ENCODE assay signal across 20 cellular contexts in genomic region chr10:17785276-17785935, GRCh38. TPM values are rescaled to one million over a fixed set of nuclear protein-coding genes. Genes with fewer than 3 reads are reported as not detected.
DNase-seq lines count a peak whose midpoint lies in the region; ATAC-seq and TF ChIP-seq lines count a peak whose summit lies in the region.
"Had no signal": no experiment of that assay in that cellular context is flagged by ENCODE, and none has a peak within 500 bp of the region (broad histone marks: within the 10 kb centered on the region; RNA-seq: fewer than 3 reads in every experiment).

No MANE protein-coding gene starts in this region.

- intact Hi-C loops in left ventricle myocardium superior (cut with micrococcal nuclease), result no loop called here
- intact Hi-C loops in sigmoid colon (cut with DNase I), result no loop called here
- intact Hi-C loops in aorta (cut with DNase I), result no loop called here

- H4K20me1 ChIP-seq in GM23248 (ENCODE audit: insufficient read depth), result no peaks in the 10 kb centered on the region

- in situ Hi-C loops in GM23248 (cut with MboI), result no loop called here

- WGBS in GM23248 (ENCODE audit: low coverage in 1 of 2, low lambda C conversion rate in 2 of 2, missing lambda C conversion rate in 2 of 2), 2 experiments, result 92 to 93% methylated on average over 5 of the region's 5 CpGs
- whole genome bisulfite sequencing in sigmoid colon, 2 donors, result 72 to 91% methylated on average over 5 of the region's 5 CpGs
- WGBS in aorta, 2 donors, result 69 to 83% methylated on average over 5 of the region's 5 CpGs

- H3K4me3 ChIP-seq in GM23248 (no peak overlapping the region), SJSA1 (no peak overlapping the region), sigmoid colon (no peak overlapping the region), aorta (ENCODE audit: low read length in 2 of 2) (no peak overlapping the region), MG63 (no peak overlapping the region)
- H3K4me3 ChIP-seq: coronary artery, uterus had no signal

- H3K9ac ChIP-seq in GM23248, result no peak overlapping the region

- peak overlapping the region; percentile 41 for H3K4me2 ChIP-seq in GM23248 (ENCODE audit: unreplicated experiment)

- H3K36me3 Mint-ChIP-seq in natural killer cell treated with Interleukin-12 subunit alpha and Interleukin-12 subunit beta and Interleukin-15 and Interleukin-18, amount 100 ng/mL, for 72 hours, result no peaks in the 10 kb centered on the region
- H3K36me3 Mint-ChIP-seq: activated naive CD8-positive, alpha-beta T cell treated with anti-CD3 and anti-CD28 coated beads for 36 hours; CD4-positive, CD25-positive, alpha-beta regulatory T cell; mesothelial cell of epicardium; stimulated activated effector memory CD8-positive, alpha-beta T cell treated with anti-CD3 and anti-CD28 coated beads, Interleukin-12 subunit alpha, Interleukin-12 subunit beta, amount 100 ng/mL, for 72 hours had no signal

- H3K4me3 Mint-ChIP-seq in natural killer cell treated with Interleukin-12 subunit alpha and Interleukin-12 subunit beta and Interleukin-15 and Interleukin-18, amount 100 ng/mL, for 72 hours, result no peak overlapping the region
- H3K4me3 Mint-ChIP-seq: activated naive CD8-positive, alpha-beta T cell treated with anti-CD3 and anti-CD28 coated beads for 36 hours; CD4-positive, CD25-positive, alpha-beta regulatory T cell; mesothelial cell of epicardium; stimulated activated effector memory CD8-positive, alpha-beta T cell treated with anti-CD3 and anti-CD28 coated beads, Interleukin-12 subunit alpha, Interleukin-12 subunit beta, amount 100 ng/mL, for 72 hours had no signal

- H3K27me3 ChIP-seq in GM23248 (replicated peaks; ENCODE audit: insufficient read depth), result no peaks in the 10 kb centered on the region
- no peaks in the 10 kb centered on the region for H3K27me3 ChIP-seq in SJSA1 (replicated peaks)
- H3K27me3 ChIP-seq in sigmoid colon, result no peaks in the 10 kb centered on the region
- H3K27me3 ChIP-seq in aorta (ENCODE audit: control insufficient read depth in 1 of 2, insufficient read depth in 2 of 2, low read length in 1 of 2), result no peaks in the 10 kb centered on the region
- no peaks in the 10 kb centered on the region for H3K27me3 ChIP-seq in MG63
- H3K27me3 ChIP-seq: uterus had no signal

- no peaks in the 10 kb centered on the region for H3K36me3 ChIP-seq in GM23248 (ENCODE audit: low read depth)
- no peaks in the 10 kb centered on the region for H3K36me3 ChIP-seq in SJSA1
- no peaks in the 10 kb centered on the region for H3K36me3 ChIP-seq in sigmoid colon
- H3K36me3 ChIP-seq in aorta (ENCODE audit: control insufficient read depth in 1 of 2, insufficient read depth in 2 of 2, low read length in 1 of 2), result no peaks in the 10 kb centered on the region
- H3K36me3 ChIP-seq in MG63, result no peaks in the 10 kb centered on the region
- H3K36me3 ChIP-seq: uterus had no signal

- H3K79me2 ChIP-seq in GM23248 (ENCODE audit: insufficient read depth), result no peaks in the 10 kb centered on the region

- no peaks in the 10 kb centered on the region for H3K9me3 Mint-ChIP-seq in natural killer cell treated with Interleukin-12 subunit alpha and Interleukin-12 subunit beta and Interleukin-15 and Interleukin-18, amount 100 ng/mL, for 72 hours
- H3K9me3 Mint-ChIP-seq: activated naive CD8-positive, alpha-beta T cell treated with anti-CD3 and anti-CD28 coated beads for 36 hours; CD4-positive, CD25-positive, alpha-beta regulatory T cell; mesothelial cell of epicardium; stimulated activated effector memory CD8-positive, alpha-beta T cell treated with anti-CD3 and anti-CD28 coated beads, Interleukin-12 subunit alpha, Interleukin-12 subunit beta, amount 100 ng/mL, for 72 hours had no signal

- DNase-seq in GM23248 (peak; percentile 4), SJSA1 (ENCODE audit: low read depth in 1 of 2, low spot score in 2 of 2) (no peak), left ventricle myocardium superior (no peak), sigmoid colon (peak; percentile 73), aorta (no peak), MG63 (no peak)
- no peak for DNase-seq in central memory CD4-positive, alpha-beta T cell
- DNase-seq in natural killer cell treated with Interleukin-12 subunit alpha and Interleukin-12 subunit beta and Interleukin-15 and Interleukin-18, amount 100 ng/mL, for 72 hours (ENCODE audit: low spot score), result no peak
- DNase-seq: activated CD4-positive, alpha-beta T cell treated with anti-CD3 and anti-CD28 coated beads for 48 hours; activated naive CD8-positive, alpha-beta T cell treated with anti-CD3 and anti-CD28 coated beads for 36 hours; CD4-positive, CD25-positive, alpha-beta regulatory T cell; NCI-H1092; NCI-H510A; stimulated activated CD4-positive, alpha-beta T cell treated with anti-CD3 and anti-CD28 coated beads, Interleukin-4, amount 100 ng/mL, for 1 hour; uterus had no signal

- peaks cover 0 to 5% of the 10 kb centered on the region in 2 donors for H3K4me1 Mint-ChIP-seq in natural killer cell treated with Interleukin-12 subunit alpha and Interleukin-12 subunit beta and Interleukin-15 and Interleukin-18, amount 100 ng/mL, for 72 hours (ENCODE audit: low read depth in 2 of 2)
- H3K4me1 Mint-ChIP-seq: stimulated activated effector memory CD8-positive, alpha-beta T cell treated with anti-CD3 and anti-CD28 coated beads, Interleukin-12 subunit alpha, Interleukin-12 subunit beta, amount 100 ng/mL, for 72 hours had no signal

- peak overlapping the region; percentile 56 for H3K27ac ChIP-seq in GM23248
- peak overlapping the region; percentile 50 for H3K27ac ChIP-seq in SJSA1
- H3K27ac ChIP-seq in sigmoid colon, result peak overlapping the region in 2 of 4 donors; percentile 44 to 46
- no peak overlapping the region for H3K27ac ChIP-seq in aorta (ENCODE audit: low read depth in 1 of 2, low read length in 2 of 2)
- H3K27ac ChIP-seq: uterus had no signal

- peaks cover 39% of the 10 kb centered on the region for H3F3A ChIP-seq in GM23248 (ENCODE audit: insufficient read depth)

- TF ChIP-seq POLR2A in sigmoid colon (IDR thresholded peaks at IDR 0.05), result no peak

- ATAC-seq in left ventricle myocardium superior, result peak; percentile 74
- ATAC-seq in aorta (ENCODE audit: low FRiP score), result no peak
- no peak for ATAC-seq in natural killer cell treated with Interleukin-12 subunit alpha and Interleukin-12 subunit beta and Interleukin-15 and Interleukin-18, amount 100 ng/mL, for 72 hours
- ATAC-seq: stimulated activated effector memory CD8-positive, alpha-beta T cell treated with anti-CD3 and anti-CD28 coated beads, Interleukin-12 subunit alpha, Interleukin-12 subunit beta, amount 100 ng/mL, for 72 hours had no signal

- no peak overlapping the region for H3K27ac Mint-ChIP-seq in natural killer cell treated with Interleukin-12 subunit alpha and Interleukin-12 subunit beta and Interleukin-15 and Interleukin-18, amount 100 ng/mL, for 72 hours
- H3K27ac Mint-ChIP-seq: activated naive CD8-positive, alpha-beta T cell treated with anti-CD3 and anti-CD28 coated beads for 36 hours; CD4-positive, CD25-positive, alpha-beta regulatory T cell; mesothelial cell of epicardium; progenitor cell of endocrine pancreas; stimulated activated effector memory CD8-positive, alpha-beta T cell treated with anti-CD3 and anti-CD28 coated beads, Interleukin-12 subunit alpha, Interleukin-12 subunit beta, amount 100 ng/mL, for 72 hours had no signal

- no peak for TF ChIP-seq CTCF in sigmoid colon (IDR thresholded peaks at IDR 0.05)

- H2AFZ ChIP-seq in GM23248, result no peak overlapping the region

- H3K4me1 ChIP-seq in GM23248 (ENCODE audit: insufficient read depth), result peaks cover 47% of the 10 kb centered on the region
- peaks cover 57% of the 10 kb centered on the region for H3K4me1 ChIP-seq in SJSA1 (replicated peaks)
- peaks cover 0 to 20% (median 15%) of the 10 kb centered on the region in 4 donors for H3K4me1 ChIP-seq in sigmoid colon
- no peaks in the 10 kb centered on the region for H3K4me1 ChIP-seq in aorta (ENCODE audit: control insufficient read depth in 1 of 2, insufficient read depth in 2 of 2, low read length in 2 of 2)
- H3K4me1 ChIP-seq: uterus had no signal

- H3K9me3 ChIP-seq in GM23248 (ENCODE audit: low read depth), result no peaks in the 10 kb centered on the region
- H3K9me3 ChIP-seq in SJSA1 (replicated peaks), result no peaks in the 10 kb centered on the region
- no peaks in the 10 kb centered on the region for H3K9me3 ChIP-seq in sigmoid colon
- H3K9me3 ChIP-seq in aorta (ENCODE audit: control insufficient read depth, low read length), result no peaks in the 10 kb centered on the region
- H3K9me3 ChIP-seq in MG63, result no peaks in the 10 kb centered on the region
- H3K9me3 ChIP-seq: uterus had no signal

- peaks cover 0 to 7% of the 10 kb centered on the region in 2 donors for H3K27me3 Mint-ChIP-seq in natural killer cell treated with Interleukin-12 subunit alpha and Interleukin-12 subunit beta and Interleukin-15 and Interleukin-18, amount 100 ng/mL, for 72 hours
- H3K27me3 Mint-ChIP-seq: activated naive CD8-positive, alpha-beta T cell treated with anti-CD3 and anti-CD28 coated beads for 36 hours; CD4-positive, CD25-positive, alpha-beta regulatory T cell had no signal

- no peaks in the 10 kb centered on the region for H3K9me2 ChIP-seq in GM23248 (ENCODE audit: insufficient read depth)

- TF ChIP-seq EP300 in sigmoid colon (IDR thresholded peaks at IDR 0.05), result no peak

RNA-seq across cellular contexts. Expression of gene MRC1, which starts 23.7 kb away (rescaled TPM):
- total RNA-seq in GM23248 (2014; rRNA removed; shearing (Covaris generic)), result not detected in 2 replicates
- not detected in 2 replicates for polyA plus RNA-seq in GM23248 (2016; fragmentation: Nextera tagmentation; extraction: Ambion mirVana)
- total RNA-seq in SJSA1 (2014; rRNA removed; shearing (Covaris generic)), result not detected in 2 replicates
- 26.7 TPM for total RNA-seq in left ventricle myocardium superior
- total RNA-seq in sigmoid colon, result 10 to 100 TPM; 18.8 to 71.7 (median 44.4) TPM
- polyA plus RNA-seq in sigmoid colon, result 10 to 100 TPM in 1 of 3 donors, 1 to 10 TPM in 2; 5.4 to 28.0 (median 8.8) TPM
- total RNA-seq in aorta, result 10 to 100 TPM; 58.3 to 73.9 TPM
- 10 to 100 TPM in 1 of 2 donors, 1 to 10 TPM in 1; 4.0 to 29.3 TPM for polyA plus RNA-seq in aorta
- not detected for total RNA-seq in natural killer cell treated with Interleukin-12 subunit alpha and Interleukin-12 subunit beta and Interleukin-15 and Interleukin-18, amount 100 ng/mL, for 72 hours
- not detected in 2 replicates for total RNA-seq in MG63 (2014; rRNA removed; shearing (Covaris generic); ENCODE audit: low replicate concordance)
- total RNA-seq: mesothelial cell of epicardium; progenitor cell of endocrine pancreas; T-helper 2 cell treated with Interferon-gamma antibody and Interleukin-4, amounts not matched to agents 100 ng/mL and 5 ng/mL, for 36 hours had no signal

RNA-seq across cellular contexts. Expression of gene TMEM236, which starts 33.4 kb away (rescaled TPM):
- total RNA-seq in GM23248 (2014; rRNA removed; shearing (Covaris generic)), result 0.11 and 0.13 TPM in 2 replicates
- polyA plus RNA-seq in GM23248 (2016; fragmentation: Nextera tagmentation; extraction: Ambion mirVana) (not detected in 2 replicates), sigmoid colon (10 to 100 TPM in 1 of 3 donors, 1 to 10 TPM in 2; 2.4 to 10.5 (median 4.9) TPM), aorta (1 to 10 TPM in 1 of 2 donors, under 1 TPM in 1; 0.08 to 1.5 TPM)
- 0.08 TPM in 1 of 2 replicates, not detected in the other for total RNA-seq in SJSA1 (2014; rRNA removed; shearing (Covaris generic))
- total RNA-seq in left ventricle myocardium superior (0.30 TPM), sigmoid colon (1 to 10 TPM in 2 of 4 donors, under 1 TPM in 2; 0.28 to 1.8 (median 1.00) TPM), aorta (1 to 10 TPM; 1.1 to 1.7 TPM)
- under 1 TPM; 0.10 to 0.11 TPM for total RNA-seq in natural killer cell treated with Interleukin-12 subunit alpha and Interleukin-12 subunit beta and Interleukin-15 and Interleukin-18, amount 100 ng/mL, for 72 hours
- total RNA-seq in MG63 (2014; rRNA removed; shearing (Covaris generic); ENCODE audit: low replicate concordance), result not detected in 2 replicates

Comparison
In these comparisons a context has a peak if more than half of its experiments do, and no peak if none do; other contexts are left out.
1. DNase-seq: peak in GM23248 (single experiment) and sigmoid colon (single experiment); none in SJSA1 (0 of 2), left ventricle myocardium superior (single experiment), central memory CD4-positive, alpha-beta T cell (single experiment), aorta (0 of 2), natural killer cell treated with Interleukin-12 subunit alpha and Interleukin-12 subunit beta and Interleukin-15 and Interleukin-18, amount 100 ng/mL, for 72 hours (single experiment) and MG63 (single experiment).
2. H3K27ac ChIP-seq: peak in GM23248 (single experiment) and SJSA1 (single experiment); none in aorta (0 of 2).
3. RNA of gene MRC1, which starts 23.7 kb away (total RNA-seq): 58.3 to 73.9 TPM in aorta, 18.8 to 71.7 TPM in sigmoid colon and 26.7 TPM in left ventricle myocardium superior (single experiment); not detected in GM23248, not detected in SJSA1, not detected in natural killer cell treated with Interleukin-12 subunit alpha and Interleukin-12 subunit beta and Interleukin-15 and Interleukin-18, amount 100 ng/mL, for 72 hours and not detected in MG63; every median in the first group is over 10 times any median in the second.